Comparison of ENCODE assay signal across 33 cellular contexts in genomic region chr17:953767-954166, GRCh38. TPM values are rescaled to one million over a fixed set of nuclear protein-coding genes. Genes with fewer than 3 reads are reported as not detected.
A peak's percentile ranks its signal among the peaks of the same experiment; 100 is the strongest.
DNase-seq lines count a peak whose midpoint lies in the region; ATAC-seq, FAIRE-seq and TF ChIP-seq lines count a peak whose summit lies in the region.
"Had no signal": no experiment of that assay in that cellular context is flagged by ENCODE, and none has a peak within 500 bp of the region (broad histone marks: within the 10 kb centered on the region; RNA-seq: fewer than 3 reads in every experiment).

No MANE protein-coding gene starts in this region.

- peak overlapping the region; percentile 23 for H2BK120ac ChIP-seq in mesenchymal stem cell (ENCODE audit: low read depth, low read length)

- H3K4me1 ChIP-seq in astrocyte (ENCODE audit: insufficient read depth, low read length) (peaks cover 47% of the 10 kb centered on the region), mesenchymal stem cell (ENCODE audit: control insufficient read depth, insufficient read depth, low read depth, low read length) (peaks cover 42% of the 10 kb centered on the region), rectal smooth muscle tissue (ENCODE audit: control insufficient read depth, insufficient read depth, low read length) (peaks cover 33% of the 10 kb centered on the region), PC-3 (ENCODE audit: insufficient read depth, low read length) (no peaks in the 10 kb centered on the region; the same call in 1 of the 2 replicates)

- H3K4me3 Mint-ChIP-seq in astrocyte (ENCODE audit: unreplicated experiment) = no peak overlapping the region
- H3K4me3 Mint-ChIP-seq: activated CD4-positive, alpha-beta T cell treated with anti-CD3 and anti-CD28 coated beads for 36 hours; activated naive CD8-positive, alpha-beta T cell treated with anti-CD3 and anti-CD28 coated beads for 36 hours; B cell; CD8-positive, alpha-beta memory T cell; dendritic cell treated with granulocyte-macrophage colony-stimulating factor and Interleukin-4, amounts not matched to agents 40 ng/mL and 50 ng/mL, for 4 days; stimulated activated memory B cell treated with anti-CD40 and anti-IgM and Interleukin-4, amounts not matched to agents 10 μg/mL and 1 μg/mL and 100 μg/mL, for 72 hours; T-helper 17 cell had no signal

- H3K79me1 ChIP-seq in mesenchymal stem cell (replicated peaks; ENCODE audit: low read length, poor library complexity, severe bottlenecking) = peaks cover 11% of the 10 kb centered on the region

- peaks cover 6% of the 10 kb centered on the region; the same call in 1 of the 2 replicates for H3K9me3 ChIP-seq in AG04450 (ENCODE audit: control insufficient read depth, insufficient read depth, low read length)
- H3K9me3 ChIP-seq in astrocyte (ENCODE audit: insufficient read depth, low read depth, low read length) = no peaks in the 10 kb centered on the region
- H3K9me3 ChIP-seq in mesenchymal stem cell (ENCODE audit: control insufficient read depth, low read length) = no peaks in the 10 kb centered on the region
- no peaks in the 10 kb centered on the region for H3K9me3 ChIP-seq in PC-3 (ENCODE audit: low read length)
- H3K9me3 ChIP-seq: MG63, mucosa of descending colon, suprapubic skin had no signal

- no peak for DNase-seq in AG04450 (ENCODE audit: low read depth, low spot score)
- DNase-seq in astrocyte (ENCODE audit: low read depth) = no peak
- no peak for DNase-seq in mesenchymal stem cell
- no peak for DNase-seq in PC-3
- no peak for DNase-seq in HCEC 1CT
- DNase-seq: activated CD4-positive, alpha-beta T cell treated with anti-CD3 and anti-CD28 coated beads for 36 hours; activated CD8-positive, alpha-beta memory T cell treated with anti-CD3 and anti-CD28 coated beads for 24 hours; activated effector memory CD4-positive, alpha-beta T cell treated with anti-CD3 and anti-CD28 coated beads, Interleukin-2, amount 50 U/mL, for 16 hours; activated naive CD8-positive, alpha-beta T cell treated with anti-CD3 and anti-CD28 coated beads for 36 hours; CD8-positive, alpha-beta memory T cell; DMS153; KBM-7; MG63; NCI-H1105 treated with DMSO at 0.1 percent for 48 hours; NCI-H1930; NCI-H2227 treated with DMSO at 0.1 percent for 48 hours; NCI-H69; RPMI8226; stimulated activated CD4-positive, alpha-beta T cell treated with anti-CD3 and anti-CD28 coated beads, Interleukin-4, amount 100 ng/mL, for 4 hours; T-helper 17 cell had no signal

- H3K36me3 ChIP-seq in astrocyte (ENCODE audit: insufficient read depth, low read length) (no peaks in the 10 kb centered on the region), mesenchymal stem cell (ENCODE audit: control insufficient read depth in 1 of 2, insufficient read depth in 2 of 2, low read depth in 1 of 2, low read length in 2 of 2) (peaks cover 0 to 16% of the 10 kb centered on the region in 2 experiments), rectal smooth muscle tissue (ENCODE audit: control insufficient read depth, insufficient read depth, low read length) (no peaks in the 10 kb centered on the region), PC-3 (ENCODE audit: low read depth, low read length) (no peaks in the 10 kb centered on the region)
- H3K36me3 ChIP-seq: suprapubic skin had no signal

- WGBS in mesenchymal stem cell = 95% methylated on average over 16 of the region's 16 CpGs

- TF ChIP-seq CTCF in AG04450 (IDR thresholded peaks at IDR 0.05; ENCODE audit: low read depth, low read length) (no peak), astrocyte (IDR thresholded peaks at IDR 0.05; ENCODE audit: insufficient read depth, low read depth, low read length) (no peak), PC-3 (conservative IDR thresholded peaks at IDR 0.05; ENCODE audit: low read depth, low read length) (no peak)

- H4K8ac ChIP-seq in mesenchymal stem cell (ENCODE audit: low read length) = peak overlapping the region; percentile 40

- peak overlapping the region in 1 of 2 experiments; percentile 6 for H3K4ac ChIP-seq in mesenchymal stem cell (ENCODE audit: low read depth in 1 of 2, low read length in 2 of 2)

- no TSS peak for BruUV-seq in PC-3 (replicated peaks; lab: Mats Ljungman, UMichigan)

- no peaks in the 10 kb centered on the region for H3K9me3 Mint-ChIP-seq in astrocyte (ENCODE audit: unreplicated experiment)
- H3K9me3 Mint-ChIP-seq: activated naive CD8-positive, alpha-beta T cell treated with anti-CD3 and anti-CD28 coated beads for 36 hours; CD8-positive, alpha-beta memory T cell; dendritic cell treated with granulocyte-macrophage colony-stimulating factor and Interleukin-4, amounts not matched to agents 40 ng/mL and 50 ng/mL, for 4 days; stimulated activated memory B cell treated with anti-CD40 and anti-IgM and Interleukin-4, amounts not matched to agents 10 μg/mL and 1 μg/mL and 100 μg/mL, for 72 hours had no signal

- peaks cover 46% of the 10 kb centered on the region for H3K79me2 ChIP-seq in astrocyte (ENCODE audit: insufficient read depth, low read length)
- H3K79me2 ChIP-seq in PC-3 (ENCODE audit: low read length) = no peaks in the 10 kb centered on the region

- H4K91ac ChIP-seq in mesenchymal stem cell (ENCODE audit: low read length) = peak overlapping the region; percentile 62

- peaks cover 46% of the 10 kb centered on the region for H3K4me1 Mint-ChIP-seq in astrocyte (ENCODE audit: low read depth, unreplicated experiment)
- H3K4me1 Mint-ChIP-seq: activated CD4-positive, alpha-beta T cell treated with anti-CD3 and anti-CD28 coated beads for 36 hours; activated naive CD8-positive, alpha-beta T cell treated with anti-CD3 and anti-CD28 coated beads for 36 hours; B cell; stimulated activated memory B cell treated with anti-CD40 and anti-IgM and Interleukin-4, amounts not matched to agents 10 μg/mL and 1 μg/mL and 100 μg/mL, for 72 hours; T-helper 17 cell had no signal

- peak overlapping the region in 1 of 2 experiments; percentile 52 for H3K18ac ChIP-seq in mesenchymal stem cell (ENCODE audit: low read depth in 1 of 2, low read length in 2 of 2)

- peak overlapping the region; percentile 61 for H3K9ac ChIP-seq in astrocyte (ENCODE audit: low read length)
- H3K9ac ChIP-seq in mesenchymal stem cell (ENCODE audit: low read length) = no peak overlapping the region
- H3K9ac ChIP-seq in rectal smooth muscle tissue (ENCODE audit: low read length) = no peak overlapping the region
- H3K9ac ChIP-seq in PC-3 (ENCODE audit: low read length) = no peak overlapping the region

- H2BK15ac ChIP-seq in mesenchymal stem cell (ENCODE audit: low read depth, poor library complexity, severe bottlenecking) = no peak overlapping the region

- CTCF ChIA-PET in AG04450 (lab: Charles Lee) = no interaction called here
- CTCF ChIA-PET in PC-3 (lab: Charles Lee) = no interaction called here

- no peak for FAIRE-seq in astrocyte (lab: Jason Lieb, UNC)
- FAIRE-seq: A204.1, endometrium, H1, islet of Langerhans had no signal

- no peak overlapping the region for H3K4me3 ChIP-seq in AG04450 (ENCODE audit: low read depth, low read length)
- no peak overlapping the region for H3K4me3 ChIP-seq in astrocyte (ENCODE audit: insufficient read depth, low read depth, low read length)
- peak overlapping the region in 1 of 2 experiments; percentile 18 for H3K4me3 ChIP-seq in mesenchymal stem cell (ENCODE audit: insufficient read depth in 1 of 2, low read depth in 1 of 2, low read length in 2 of 2)
- H3K4me3 ChIP-seq in rectal smooth muscle tissue (ENCODE audit: low read length) = no peak overlapping the region
- H3K4me3 ChIP-seq in PC-3 (ENCODE audit: low read length) = no peak overlapping the region
- H3K4me3 ChIP-seq: MG63, mucosa of descending colon, SK-N-MC, suprapubic skin had no signal

- peaks cover 22% of the 10 kb centered on the region for H3K36me3 Mint-ChIP-seq in astrocyte (ENCODE audit: low read depth, unreplicated experiment)
- H3K36me3 Mint-ChIP-seq: activated naive CD8-positive, alpha-beta T cell treated with anti-CD3 and anti-CD28 coated beads for 36 hours; CD8-positive, alpha-beta memory T cell; stimulated activated memory B cell treated with anti-CD40 and anti-IgM and Interleukin-4, amounts not matched to agents 10 μg/mL and 1 μg/mL and 100 μg/mL, for 72 hours had no signal

- H3K23ac ChIP-seq in mesenchymal stem cell (ENCODE audit: low read length in 2 of 2) = no peak overlapping the region

- peak overlapping the region; percentile 79 for H2AK5ac ChIP-seq in mesenchymal stem cell (ENCODE audit: low read length, severe bottlenecking)

- H3K27ac ChIP-seq in AG04450 (ENCODE audit: low read depth, low read length) = peak overlapping the region; percentile 96
- H3K27ac ChIP-seq in astrocyte (ENCODE audit: low read depth, low read length) = no peak overlapping the region
- H3K27ac ChIP-seq in mesenchymal stem cell (ENCODE audit: low read length, poor library complexity, severe bottlenecking) = peak overlapping the region; percentile 98
- H3K27ac ChIP-seq in rectal smooth muscle tissue (ENCODE audit: low read depth, low read length) = peak overlapping the region; percentile 77
- H3K27ac ChIP-seq in PC-3 (ENCODE audit: low read length) = no peak overlapping the region
- H3K27ac ChIP-seq: suprapubic skin had no signal

- peak overlapping the region; percentile 17 to 71 for H2BK12ac ChIP-seq in mesenchymal stem cell (ENCODE audit: low read length in 2 of 2)

- H3K4me2 ChIP-seq in astrocyte (ENCODE audit: low read length) (no peak overlapping the region), mesenchymal stem cell (ENCODE audit: low read length, poor library complexity, severe bottlenecking) (no peak overlapping the region), PC-3 (ENCODE audit: low read length) (no peak overlapping the region)

- H3K27me3 ChIP-seq in AG04450 (ENCODE audit: control insufficient read depth, insufficient read depth, low read length) (no peaks in the 10 kb centered on the region), astrocyte (ENCODE audit: insufficient read depth, low read length) (no peaks in the 10 kb centered on the region), mesenchymal stem cell (ENCODE audit: control insufficient read depth in 1 of 2, insufficient read depth in 1 of 2, low read length in 2 of 2) (peaks cover 0 to 19% of the 10 kb centered on the region in 2 experiments), rectal smooth muscle tissue (ENCODE audit: control insufficient read depth, insufficient read depth, low read length) (peaks cover 3% of the 10 kb centered on the region), PC-3 (ENCODE audit: low read length) (no peaks in the 10 kb centered on the region)
- H3K27me3 ChIP-seq: MG63, suprapubic skin had no signal

- no peak overlapping the region for H3K14ac ChIP-seq in mesenchymal stem cell (ENCODE audit: low read length in 2 of 2)

- POLR2A ChIA-PET in AG04450 (lab: Yijun Ruan, JAX) = interaction anchor here (1.2 kb wide), 1 partner anchor 16 kb away, joined by 3 read pairs; no protein-coding TSS in a partner anchor
- POLR2A ChIA-PET in PC-3 (lab: Charles Lee; ENCODE audit: unreplicated experiment) = no interaction called here

- intact Hi-C loops in PC-3 (cut with micrococcal nuclease) = no loop called here

- H3K9me2 ChIP-seq in PC-3 (replicated peaks; ENCODE audit: low read length) = no peaks in the 10 kb centered on the region

- H3K27ac Mint-ChIP-seq in astrocyte (ENCODE audit: unreplicated experiment) = peak overlapping the region; percentile 34
- H3K27ac Mint-ChIP-seq: activated CD4-positive, alpha-beta T cell treated with anti-CD3 and anti-CD28 coated beads for 36 hours; activated naive CD8-positive, alpha-beta T cell treated with anti-CD3 and anti-CD28 coated beads for 36 hours; B cell; CD8-positive, alpha-beta memory T cell; dendritic cell treated with granulocyte-macrophage colony-stimulating factor and Interleukin-4, amounts not matched to agents 40 ng/mL and 50 ng/mL, for 4 days; stimulated activated memory B cell treated with anti-CD40 and anti-IgM and Interleukin-4, amounts not matched to agents 10 μg/mL and 1 μg/mL and 100 μg/mL, for 72 hours; T-helper 17 cell had no signal

- H4K20me1 ChIP-seq in astrocyte (ENCODE audit: insufficient read depth, low read length) (peaks cover 22% of the 10 kb centered on the region), PC-3 (ENCODE audit: low read length) (no peaks in the 10 kb centered on the region)

- ATAC-seq in HG03521 (IDR thresholded peaks at IDR 0.05; ENCODE audit: unreplicated experiment) (no peak), HG03097 (IDR thresholded peaks at IDR 0.05; ENCODE audit: low FRiP score, unreplicated experiment) (no peak), PC-3 (no peak)
- ATAC-seq: activated CD4-positive, alpha-beta T cell treated with anti-CD3 and anti-CD28 coated beads for 36 hours; mucosa of descending colon; T-helper 17 cell had no signal

- no peak overlapping the region for H2BK5ac ChIP-seq in mesenchymal stem cell (ENCODE audit: low read depth, low read length, poor library complexity, severe bottlenecking)

- no peaks in the 10 kb centered on the region for H3F3A ChIP-seq in PC-3 (ENCODE audit: low read length, unreplicated experiment)

- H3K27me3 Mint-ChIP-seq in astrocyte (ENCODE audit: low read depth, unreplicated experiment) = no peaks in the 10 kb centered on the region

- H2AFZ ChIP-seq in astrocyte (ENCODE audit: low read depth, low read length) (no peak overlapping the region), mesenchymal stem cell (ENCODE audit: low read depth, low read length) (no peak overlapping the region), PC-3 (ENCODE audit: low read length) (no peak overlapping the region)

RNA-seq across cellular contexts. Expression of gene NXN, which starts 25.8 kb away (rescaled TPM):
- polyA plus RNA-seq in AG04450 (2011; rRNA removed) = 118 and 135 TPM in 2 replicates
- 197 and 233 TPM in 2 replicates for polyA minus RNA-seq in AG04450 (2011; rRNA and poly(A)+ RNA removed)
- total RNA-seq in astrocyte = 104 and 106 TPM in 2 replicates
- 83.3 TPM for polyA plus RNA-seq in mesenchymal stem cell (2013, experiment 1 of 2)
- polyA plus RNA-seq in mesenchymal stem cell (2013, experiment 2 of 2) = 82.4 TPM
- 20.8 and 25.6 TPM in 2 replicates for total RNA-seq in PC-3 (2014; rRNA removed)

RNA-seq across cellular contexts. Expression of gene TIMM22, which starts 43.2 kb away (rescaled TPM):
- 17.7 and 18.1 TPM in 2 replicates for polyA plus RNA-seq in AG04450 (2011; rRNA removed)
- polyA minus RNA-seq in AG04450 (2011; rRNA and poly(A)+ RNA removed) = 13.9 and 15.9 TPM in 2 replicates
- total RNA-seq in astrocyte = 20.0 and 20.3 TPM in 2 replicates
- polyA plus RNA-seq in mesenchymal stem cell (2013, experiment 1 of 2) = 14.9 TPM
- 15.8 TPM for polyA plus RNA-seq in mesenchymal stem cell (2013, experiment 2 of 2)
- 17.2 and 17.7 TPM in 2 replicates for total RNA-seq in PC-3 (2014; rRNA removed)

Comparison
In these comparisons a context has a peak if more than half of its experiments do, and no peak if none do; other contexts are left out.
1. H3K27ac ChIP-seq: peak in AG04450 (single experiment), mesenchymal stem cell (single experiment) and rectal smooth muscle tissue (single experiment); none in astrocyte (single experiment) and PC-3 (single experiment).